15 cellular contexts compared by ENCODE assay signal in the genomic region with DNA sequence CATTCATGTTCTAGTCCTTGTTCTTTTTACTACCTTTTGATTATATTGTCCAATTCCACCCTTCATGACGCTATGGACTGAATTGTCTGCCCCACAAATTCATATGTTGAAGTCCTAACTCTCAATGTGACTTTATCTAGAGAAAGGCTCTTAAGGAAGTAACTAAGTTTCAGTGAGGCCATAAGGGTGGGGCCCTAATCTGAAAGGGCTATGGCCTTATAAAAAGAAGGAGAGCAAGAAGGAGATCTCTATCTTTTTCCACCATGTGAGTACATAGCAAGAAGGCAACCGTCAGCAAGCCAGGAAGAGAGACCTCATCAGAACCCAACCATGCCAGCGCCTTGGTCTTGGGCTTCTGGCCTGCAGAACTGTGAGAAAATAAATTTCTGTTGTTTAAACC.
"Had no signal": no experiment of that assay in that cellular context is flagged by ENCODE, and none has a peak within 500 bp of the region (broad histone marks: within the 10 kb centered on the region; RNA-seq: fewer than 3 reads in every experiment).

No MANE protein-coding gene starts in this region.

- ATAC-seq: activated naive CD8-positive, alpha-beta T cell treated with anti-CD3 and anti-CD28 coated beads, Interleukin-2, amount 50 U/mL, for 24 hours; stimulated activated naive B cell treated with anti-CD40 and anti-IgM and Interleukin-4, amounts not matched to agents 10 μg/mL and 1 μg/mL and 100 μg/mL, for 72 hours had no signal

- H3K27ac Mint-ChIP-seq: activated naive CD8-positive, alpha-beta T cell treated with anti-CD3 and anti-CD28 coated beads, Interleukin-2, amount 50 U/mL, for 24 hours; stimulated activated naive B cell treated with anti-CD40 and anti-IgM and Interleukin-4, amounts not matched to agents 10 μg/mL and 1 μg/mL and 100 μg/mL, for 72 hours had no signal

- H3K36me3 ChIP-seq: ascending aorta, esophagus squamous epithelium, prostate gland, right lobe of liver, transverse colon had no signal

- H3K27me3 Mint-ChIP-seq: activated naive CD8-positive, alpha-beta T cell treated with anti-CD3 and anti-CD28 coated beads, Interleukin-2, amount 50 U/mL, for 24 hours; stimulated activated naive B cell treated with anti-CD40 and anti-IgM and Interleukin-4, amounts not matched to agents 10 μg/mL and 1 μg/mL and 100 μg/mL, for 72 hours had no signal

- H3K9me3 ChIP-seq: ascending aorta, esophagus squamous epithelium, prostate gland, right lobe of liver, transverse colon had no signal

- H3K4me3 ChIP-seq: ascending aorta, esophagus squamous epithelium, prostate gland, right lobe of liver, transverse colon had no signal

- DNase-seq: activated CD4-positive, alpha-beta T cell treated with anti-CD3 and anti-CD28 coated beads for 4 hours; activated naive CD4-positive, alpha-beta T cell treated with Interleukin-2 at 50 U/mL for 16 hours; activated naive CD8-positive, alpha-beta T cell treated with anti-CD3 and anti-CD28 coated beads, Interleukin-2, amount 50 U/mL, for 24 hours; esophagus squamous epithelium; foreskin fibroblast; head of caudate nucleus; nucleus accumbens; right lobe of liver; stimulated activated CD4-positive, alpha-beta T cell treated with anti-CD3 and anti-CD28 coated beads, Interleukin-2, amount 100 ng/mL, for 24 hours; stimulated activated naive B cell treated with anti-CD40 and anti-IgM and Interleukin-4, amounts not matched to agents 10 μg/mL and 1 μg/mL and 100 μg/mL, for 72 hours; T-helper 2 cell; transverse colon had no signal

- H3K9me3 Mint-ChIP-seq: activated naive CD8-positive, alpha-beta T cell treated with anti-CD3 and anti-CD28 coated beads, Interleukin-2, amount 50 U/mL, for 24 hours; stimulated activated naive B cell treated with anti-CD40 and anti-IgM and Interleukin-4, amounts not matched to agents 10 μg/mL and 1 μg/mL and 100 μg/mL, for 72 hours had no signal

- H3K27me3 ChIP-seq: ascending aorta, esophagus squamous epithelium, right lobe of liver, transverse colon had no signal

- H3K36me3 Mint-ChIP-seq: stimulated activated naive B cell treated with anti-CD40 and anti-IgM and Interleukin-4, amounts not matched to agents 10 μg/mL and 1 μg/mL and 100 μg/mL, for 72 hours had no signal

- H3K4me1 ChIP-seq: prostate gland, right lobe of liver had no signal

- H3K27ac ChIP-seq: esophagus squamous epithelium, prostate gland, right lobe of liver, VCaP had no signal

- H3K4me3 Mint-ChIP-seq: activated naive CD8-positive, alpha-beta T cell treated with anti-CD3 and anti-CD28 coated beads, Interleukin-2, amount 50 U/mL, for 24 hours; stimulated activated naive B cell treated with anti-CD40 and anti-IgM and Interleukin-4, amounts not matched to agents 10 μg/mL and 1 μg/mL and 100 μg/mL, for 72 hours had no signal
